Comparison of ENCODE assay signal across 8 cellular contexts in the genomic region with DNA sequence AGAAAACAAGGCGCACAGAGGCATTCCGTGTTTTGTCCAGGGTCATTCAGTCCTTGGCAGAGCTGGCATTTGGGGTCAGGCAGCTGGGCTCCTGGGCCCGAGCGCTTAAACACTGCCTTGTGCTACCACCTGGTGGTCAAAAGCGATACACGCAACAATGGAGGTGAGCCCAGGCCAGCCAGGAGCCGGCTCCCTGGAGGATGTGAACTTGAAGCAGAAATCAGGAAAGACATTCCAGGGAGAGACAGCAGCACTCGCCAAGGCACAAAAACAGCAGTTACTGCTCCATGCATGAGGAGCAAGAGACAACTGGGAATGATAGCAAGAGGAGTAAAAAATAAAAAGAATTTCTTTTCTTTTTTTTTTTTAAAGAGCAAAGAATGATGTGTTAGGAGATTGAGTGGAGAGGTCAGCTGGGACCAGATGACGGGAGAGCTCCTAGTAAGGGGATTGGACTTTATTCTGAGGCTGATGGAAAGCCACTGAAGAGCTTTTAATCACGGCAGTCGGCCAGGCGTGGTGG. TPM values are rescaled to one million over a fixed set of nuclear protein-coding genes. Genes with fewer than 3 reads are reported as not detected.
A peak's percentile ranks its signal among the peaks of the same experiment; 100 is the strongest.
DNase-seq lines count a peak whose midpoint lies in the region; FAIRE-seq and TF ChIP-seq lines count a peak whose summit lies in the region.

No MANE protein-coding gene starts in this region.

- no peaks in the 10 kb centered on the region for H3F3A ChIP-seq in MM.1S (ENCODE audit: insufficient read depth, low read length)

- H3K27me3 ChIP-seq in MM.1S (replicated peaks; ENCODE audit: insufficient read depth, low read length) (no peaks in the 10 kb centered on the region), astrocyte (ENCODE audit: insufficient read depth, low read length) (no peaks in the 10 kb centered on the region)

- H3K4me3 Mint-ChIP-seq in T-helper 2 cell treated with Interferon-gamma antibody and Interleukin-4, amounts not matched to agents 5 μg/mL and 100 μg/mL, for 36 hours = no peak overlapping the region
- no peak overlapping the region for H3K4me3 Mint-ChIP-seq in astrocyte (ENCODE audit: unreplicated experiment)

- no peaks in the 10 kb centered on the region for H3K9me3 Mint-ChIP-seq in T-helper 2 cell treated with Interferon-gamma antibody and Interleukin-4, amounts not matched to agents 5 μg/mL and 100 μg/mL, for 36 hours
- H3K9me3 Mint-ChIP-seq in astrocyte (ENCODE audit: unreplicated experiment) = no peaks in the 10 kb centered on the region

- CTCF ChIA-PET in HEK293 (lab: Yijun Ruan, JAX) = interaction anchor here (0.6 to 7.6 kb wide), 54 partner anchors 10 to 635 kb away, joined by 3 to 125 read pairs (median 4); a partner anchor contains a TSS

- H2AFZ ChIP-seq in MM.1S (ENCODE audit: low read length) = no peak overlapping the region
- no peak overlapping the region for H2AFZ ChIP-seq in astrocyte (ENCODE audit: low read depth, low read length)

- DNase-seq in NCI-H146 (lab: John Stamatoyannopoulos, UW) (peak; percentile 29), NCI-H146 treated with DMSO at 0.1 percent for 48 hours (lab: John Stamatoyannopoulos, UW; ENCODE audit: unreplicated experiment) (no peak), MM.1S (peak; percentile 56), astrocyte (ENCODE audit: low read depth) (peak; percentile 50), hippocampal formation (lab: John Stamatoyannopoulos, UW) (peak; percentile 45 to 82), smooth muscle cell of the brain vasculature (ENCODE audit: low read depth, low spot score) (peak; percentile 55)
- DNase-seq in T-helper 2 cell treated with Interferon-gamma antibody and Interleukin-4, amounts not matched to agents 5 μg/mL and 100 μg/mL, for 36 hours (ENCODE audit: low spot score) = peak; percentile 40

- H3K9me3 ChIP-seq in HEK293 (ENCODE audit: control insufficient read depth, insufficient read depth, low read depth, low read length) (no peaks in the 10 kb centered on the region), MM.1S (replicated peaks; ENCODE audit: insufficient read depth, low read length) (no peaks in the 10 kb centered on the region), astrocyte (ENCODE audit: insufficient read depth, low read depth, low read length) (no peaks in the 10 kb centered on the region)

- no peaks in the 10 kb centered on the region for H3K4me1 Mint-ChIP-seq in T-helper 2 cell treated with Interferon-gamma antibody and Interleukin-4, amounts not matched to agents 5 μg/mL and 100 μg/mL, for 36 hours (ENCODE audit: low read depth)
- H3K4me1 Mint-ChIP-seq in astrocyte (ENCODE audit: low read depth, unreplicated experiment) = peaks cover 8% of the 10 kb centered on the region

- TF ChIP-seq CTCF in HEK293 (tag by site-specific recombination; IDR thresholded peaks at IDR 0.05) (peak; percentile 72), MM.1S (IDR thresholded peaks at IDR 0.05; ENCODE audit: low read length) (peak; percentile 85), astrocyte (IDR thresholded peaks at IDR 0.05; ENCODE audit: insufficient read depth, low read depth, low read length) (peak; percentile 76)

- no peaks in the 10 kb centered on the region for H4K20me1 ChIP-seq in MM.1S (ENCODE audit: insufficient read depth, low read length)
- H4K20me1 ChIP-seq in astrocyte (ENCODE audit: insufficient read depth, low read length) = no peaks in the 10 kb centered on the region

- H3K79me2 ChIP-seq in MM.1S (ENCODE audit: low read length) = no peaks in the 10 kb centered on the region
- no peaks in the 10 kb centered on the region for H3K79me2 ChIP-seq in astrocyte (ENCODE audit: insufficient read depth, low read length)

- H3K4me3 ChIP-seq in HEK293 (ENCODE audit: low read depth, low read length) (no peak overlapping the region), MM.1S (ENCODE audit: low read length) (no peak overlapping the region), astrocyte (ENCODE audit: insufficient read depth, low read depth, low read length) (no peak overlapping the region)

- 0 out of 2 replicates have a peak, but pooled peaks cover 2% of the 10 kb centered on the region for H3K4me1 ChIP-seq in HEK293 (ENCODE audit: control insufficient read depth, insufficient read depth, low read length)
- H3K4me1 ChIP-seq in MM.1S (ENCODE audit: low read length) = no peaks in the 10 kb centered on the region
- H3K4me1 ChIP-seq in astrocyte (ENCODE audit: insufficient read depth, low read length) = peaks cover 5% of the 10 kb centered on the region

- H3K9me2 ChIP-seq in MM.1S (replicated peaks; ENCODE audit: insufficient read depth, low read length) = no peaks in the 10 kb centered on the region

- no peaks in the 10 kb centered on the region for H3K27me3 Mint-ChIP-seq in T-helper 2 cell treated with Interferon-gamma antibody and Interleukin-4, amounts not matched to agents 5 μg/mL and 100 μg/mL, for 36 hours (ENCODE audit: low read depth)
- no peaks in the 10 kb centered on the region for H3K27me3 Mint-ChIP-seq in astrocyte (ENCODE audit: low read depth, unreplicated experiment)

- no peaks in the 10 kb centered on the region for H3K36me3 ChIP-seq in HEK293 (ENCODE audit: control insufficient read depth in 2 of 2, insufficient read depth in 1 of 2, low read length in 2 of 2)
- H3K36me3 ChIP-seq in MM.1S (replicated peaks; ENCODE audit: insufficient read depth, low read length) = no peaks in the 10 kb centered on the region
- no peaks in the 10 kb centered on the region for H3K36me3 ChIP-seq in astrocyte (ENCODE audit: insufficient read depth, low read length)

- H3K9ac ChIP-seq in MM.1S (ENCODE audit: low read length) (no peak overlapping the region), astrocyte (ENCODE audit: low read length) (no peak overlapping the region)

- FAIRE-seq in astrocyte (lab: Jason Lieb, UNC) = no peak

- H3K36me3 Mint-ChIP-seq in T-helper 2 cell treated with Interferon-gamma antibody and Interleukin-4, amounts not matched to agents 5 μg/mL and 100 μg/mL, for 36 hours (ENCODE audit: low read depth) = no peaks in the 10 kb centered on the region
- H3K36me3 Mint-ChIP-seq in astrocyte (ENCODE audit: low read depth, unreplicated experiment) = no peaks in the 10 kb centered on the region

- POLR2A ChIA-PET in HEK293 (lab: Yijun Ruan, JAX) = interaction anchor here (1.0 kb wide), 1 partner anchor 108 kb away, joined by 5 read pairs; no protein-coding TSS in a partner anchor

- H3K4me2 ChIP-seq in MM.1S (ENCODE audit: low read depth, low read length) = no peak overlapping the region
- no peak overlapping the region for H3K4me2 ChIP-seq in astrocyte (ENCODE audit: low read length)

- no peak overlapping the region for H3K27ac ChIP-seq in HEK293 (ENCODE audit: extremely low read depth, low read depth, low read length)
- H3K27ac ChIP-seq in MM.1S (ENCODE audit: low read length) = no peak overlapping the region
- H3K27ac ChIP-seq in astrocyte (ENCODE audit: low read depth, low read length) = no peak overlapping the region

- no peak overlapping the region for H3K27ac Mint-ChIP-seq in T-helper 2 cell treated with Interferon-gamma antibody and Interleukin-4, amounts not matched to agents 5 μg/mL and 100 μg/mL, for 36 hours
- H3K27ac Mint-ChIP-seq in astrocyte (ENCODE audit: unreplicated experiment) = no peak overlapping the region

TF ChIP-seq in HEK293, 187 proteins besides CTCF, POLR2A, EP300 and RAD21:
- TF ChIP-seq ZNF335 (tag by site-specific recombination; conservative IDR thresholded peaks at IDR 0.05) = 0 out of 2 replicates have a peak, but pooled peaks have one; percentile 32
- peak; percentile 63; the same call in 1 of the 2 replicates for TF ChIP-seq ZSCAN30 (tag by site-specific recombination; IDR thresholded peaks at IDR 0.05)
- 0 out of 2 replicates have a peak, but pooled peaks have one; percentile 39 for TF ChIP-seq ZNF2 (tag by site-specific recombination; IDR thresholded peaks at IDR 0.05)
- peak; percentile 48; the same call in 1 of the 2 replicates for TF ChIP-seq IKZF3 (tag by site-specific recombination; IDR thresholded peaks at IDR 0.05)
- TF ChIP-seq ZNF654 (tag by site-specific recombination; IDR thresholded peaks at IDR 0.05; ENCODE audit: low read depth) = peak; percentile 77
- peak; percentile 47; the same call in 1 of the 2 replicates for TF ChIP-seq ZFP37 (tag by site-specific recombination; IDR thresholded peaks at IDR 0.05)
- TF ChIP-seq ZNF660 (tag by site-specific recombination; IDR thresholded peaks at IDR 0.05) = 0 out of 2 replicates have a peak, but pooled peaks have one; percentile 26
- TF ChIP-seq, protein P1, sequence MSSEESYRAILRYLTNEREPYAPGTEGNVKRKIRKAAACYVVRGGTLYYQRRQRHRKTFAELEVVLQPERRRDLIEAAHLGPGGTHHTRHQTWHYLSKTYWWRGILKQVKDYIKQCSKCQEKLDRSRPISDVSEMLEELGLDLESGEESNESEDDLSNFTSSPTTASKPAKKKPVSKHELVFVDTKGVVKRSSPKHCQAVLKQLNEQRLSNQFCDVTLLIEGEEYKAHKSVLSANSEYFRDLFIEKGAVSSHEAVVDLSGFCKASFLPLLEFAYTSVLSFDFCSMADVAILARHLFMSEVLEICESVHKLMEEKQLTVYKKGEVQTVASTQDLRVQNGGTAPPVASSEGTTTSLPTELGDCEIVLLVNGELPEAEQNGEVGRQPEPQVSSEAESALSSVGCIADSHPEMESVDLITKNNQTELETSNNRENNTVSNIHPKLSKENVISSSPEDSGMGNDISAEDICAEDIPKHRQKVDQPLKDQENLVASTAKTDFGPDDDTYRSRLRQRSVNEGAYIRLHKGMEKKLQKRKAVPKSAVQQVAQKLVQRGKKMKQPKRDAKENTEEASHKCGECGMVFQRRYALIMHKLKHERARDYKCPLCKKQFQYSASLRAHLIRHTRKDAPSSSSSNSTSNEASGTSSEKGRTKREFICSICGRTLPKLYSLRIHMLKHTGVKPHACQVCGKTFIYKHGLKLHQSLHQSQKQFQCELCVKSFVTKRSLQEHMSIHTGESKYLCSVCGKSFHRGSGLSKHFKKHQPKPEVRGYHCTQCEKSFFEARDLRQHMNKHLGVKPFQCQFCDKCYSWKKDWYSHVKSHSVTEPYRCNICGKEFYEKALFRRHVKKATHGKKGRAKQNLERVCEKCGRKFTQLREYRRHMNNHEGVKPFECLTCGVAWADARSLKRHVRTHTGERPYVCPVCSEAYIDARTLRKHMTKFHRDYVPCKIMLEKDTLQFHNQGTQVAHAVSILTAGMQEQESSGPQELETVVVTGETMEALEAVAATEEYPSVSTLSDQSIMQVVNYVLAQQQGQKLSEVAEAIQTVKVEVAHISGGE (tag by site-specific recombination; conservative IDR thresholded peaks at IDR 0.05; ENCODE audit: low read depth) = no peak
- no peak for TF ChIP-seq ZNF521 (tag by site-specific recombination; IDR thresholded peaks at IDR 0.05)

RNA-seq across cellular contexts. Expression of a gene that starts 20.7 kb away (rescaled TPM):
- not detected in 2 replicates for total RNA-seq in astrocyte

RNA-seq across cellular contexts. Expression of a gene that starts 38.3 kb away (rescaled TPM):
- total RNA-seq in astrocyte = not detected in 2 replicates

RNA-seq across cellular contexts. Expression of a gene that starts 41.9 kb away (rescaled TPM):
- not detected in 2 replicates for total RNA-seq in astrocyte

RNA-seq across cellular contexts. Expression of a gene that starts 47.2 kb away (rescaled TPM):
- total RNA-seq in astrocyte = not detected in 2 replicates

RNA-seq across cellular contexts. Expression of a gene that starts 48.6 kb away (rescaled TPM):
- 0.12 and 0.14 TPM in 2 replicates for total RNA-seq in astrocyte
